In genomic region chr5:169185626-169186025, GRCh38 we compare ENCODE assay signal across 20 cellular contexts.
"Had no signal": no experiment of that assay in that cellular context is flagged by ENCODE, and none has a peak within 500 bp of the region (broad histone marks: within the 10 kb centered on the region; RNA-seq: fewer than 3 reads in every experiment).

No MANE protein-coding gene starts in this region.

- H3K27ac ChIP-seq: body of pancreas, dorsolateral prefrontal cortex, ovary, suprapubic skin, transverse colon, vagina had no signal

- H3K27me3 ChIP-seq: body of pancreas, dorsolateral prefrontal cortex, ovary, suprapubic skin, transverse colon, vagina had no signal

- DNase-seq: activated CD4-positive, alpha-beta T cell treated with anti-CD3 and anti-CD28 coated beads, Interleukin-2, amount 50 U/mL, for 4 hours; activated naive CD4-positive, alpha-beta T cell; activated naive CD8-positive, alpha-beta T cell treated with anti-CD3 and anti-CD28 coated beads for 36 hours; activated T-cell treated with anti-CD3 and anti-CD28 coated beads for 4 hours; amygdala; body of pancreas; central memory CD4-positive, alpha-beta T cell; dorsolateral prefrontal cortex; foreskin melanocyte; mesendoderm; natural killer cell; ovary; stimulated activated CD4-positive, alpha-beta T cell treated with anti-CD3 and anti-CD28 coated beads, Interleukin-4, amount 100 ng/mL, for 1 hour; stimulated activated naive CD8-positive, alpha-beta T cell treated with anti-CD3 and anti-CD28 coated beads, Interleukin-15, amount 100 ng/mL, for 72 hours; transverse colon had no signal

- H3K4me1 ChIP-seq: body of pancreas, suprapubic skin, transverse colon, vagina had no signal

- ATAC-seq: activated T-helper 17 cell treated with anti-CD3 and anti-CD28 coated beads, Interleukin-2, amount 50 U/mL, for 72 hours; body of pancreas; natural killer cell; sciatic nerve; stimulated activated naive CD8-positive, alpha-beta T cell treated with anti-CD3 and anti-CD28 coated beads, Interleukin-15, amount 100 ng/mL, for 72 hours had no signal

- H3K36me3 ChIP-seq: ovary, suprapubic skin, transverse colon, vagina had no signal

- H3K4me3 ChIP-seq: body of pancreas, dorsolateral prefrontal cortex, ovary, smooth muscle cell, suprapubic skin, transverse colon, vagina had no signal

- H3K9me3 ChIP-seq: body of pancreas, ovary, suprapubic skin, transverse colon, vagina had no signal

- H3K4me2 ChIP-seq: smooth muscle cell had no signal
